15 cellular contexts compared by ENCODE assay signal in genomic region chr2:46548103-46548486, GRCh38. TPM values are rescaled to one million over a fixed set of nuclear protein-coding genes. Genes with fewer than 3 reads are reported as not detected.
DNase-seq lines count a peak whose midpoint lies in the region; ATAC-seq and TF ChIP-seq lines count a peak whose summit lies in the region.
"Had no signal": no experiment of that assay in that cellular context is flagged by ENCODE, and none has a peak within 500 bp of the region (broad histone marks: within the 10 kb centered on the region; RNA-seq: fewer than 3 reads in every experiment).

No MANE protein-coding gene starts in this region.

- TF ChIP-seq CTCF in mucosa of descending colon (IDR thresholded peaks at IDR 0.05) (no peak), testis (IDR thresholded peaks at IDR 0.05) (no peak), thyroid gland (IDR thresholded peaks at IDR 0.05) (no peak), GM13976 (IDR thresholded peaks at IDR 0.05; ENCODE audit: borderline replicate concordance, control extremely low read depth, extremely low read depth, insufficient read depth, missing control alignments) (no peak)

- peak overlapping the region; percentile 31 for H3K4me3 Mint-ChIP-seq in central memory CD8-positive, alpha-beta T cell
- H3K4me3 Mint-ChIP-seq: activated naive CD8-positive, alpha-beta T cell treated with anti-CD3 and anti-CD28 coated beads, Interleukin-2, amount 10 ng/mL, durations not matched to agents 7 days and 5 days; endodermal cell; nephron progenitor cell had no signal

- in situ Hi-C loops in GM13976 (cut with MboI; ENCODE audit: low sequenced_read_pairs, unreplicated experiment): no loop called here

- no peaks in the 10 kb centered on the region for H3K27me3 ChIP-seq in testis
- H3K27me3 ChIP-seq in thyroid gland: no peaks in the 10 kb centered on the region

- intact Hi-C loops in mucosa of descending colon (cut with DNase I, micrococcal nuclease): no loop called here
- intact Hi-C loops in testis (cut with DNase I; ENCODE audit: low total_unique reads): no loop called here
- intact Hi-C loops in thyroid gland (cut with DNase I): no loop called here

- ATAC-seq in central memory CD8-positive, alpha-beta T cell (replicated peaks; ENCODE audit: extremely low read depth, poor library complexity, severe bottlenecking): peak; percentile 12
- ATAC-seq in mucosa of descending colon: peak; percentile 24

- no peaks in the 10 kb centered on the region for H3K36me3 ChIP-seq in mucosa of descending colon (ENCODE audit: low read depth)
- H3K36me3 ChIP-seq in testis (ENCODE audit: low read depth, missing control alignments): no peaks in the 10 kb centered on the region
- H3K36me3 ChIP-seq in thyroid gland: no peaks in the 10 kb centered on the region

- 92 to 96% methylated on average over 2 of the region's 2 CpGs for WGBS in testis, 2 donors
- 82 to 94% methylated on average over 2 of the region's 2 CpGs for WGBS in thyroid gland, 2 donors

- TF ChIP-seq POLR2A in testis (IDR thresholded peaks at IDR 0.05) (no peak), thyroid gland (IDR thresholded peaks at IDR 0.05) (no peak)

- H3K4me3 ChIP-seq in mucosa of descending colon (no peak overlapping the region), testis (no peak overlapping the region), thyroid gland (replicated peaks in 1 of 3) (no peak overlapping the region)

- H3K4me1 ChIP-seq in mucosa of descending colon (ENCODE audit: low read depth) (peaks cover 15% of the 10 kb centered on the region), testis (peaks cover 9% of the 10 kb centered on the region), thyroid gland (peaks cover 11 to 24% of the 10 kb centered on the region in 2 donors)

- peaks cover 75% of the 10 kb centered on the region for H3K4me1 Mint-ChIP-seq in central memory CD8-positive, alpha-beta T cell

- no peaks in the 10 kb centered on the region for H3K27me3 Mint-ChIP-seq in central memory CD8-positive, alpha-beta T cell
- H3K27me3 Mint-ChIP-seq: activated naive CD8-positive, alpha-beta T cell treated with anti-CD3 and anti-CD28 coated beads, Interleukin-2, amount 10 ng/mL, durations not matched to agents 7 days and 5 days had no signal

- H3K36me3 Mint-ChIP-seq in central memory CD8-positive, alpha-beta T cell (ENCODE audit: insufficient read depth): peaks cover 16% of the 10 kb centered on the region

- H3K9me3 ChIP-seq in mucosa of descending colon (no peaks in the 10 kb centered on the region), testis (no peaks in the 10 kb centered on the region), thyroid gland (no peaks in the 10 kb centered on the region)

- H3K27ac Mint-ChIP-seq in central memory CD8-positive, alpha-beta T cell (ENCODE audit: low read depth): peak overlapping the region; percentile 19
- H3K27ac Mint-ChIP-seq: activated naive CD8-positive, alpha-beta T cell treated with anti-CD3 and anti-CD28 coated beads, Interleukin-2, amount 10 ng/mL, durations not matched to agents 7 days and 5 days; endodermal cell had no signal

- DNase-seq in LHCN-M2 (ENCODE audit: low read depth) (peak; percentile 65), mucosa of descending colon (peak in 1 of 3 donors; percentile 67), testis (peak; percentile 25), COLO668 (lab: John Stamatoyannopoulos, UW; ENCODE audit: unreplicated experiment) (no peak), thyroid gland (no peak), GM13976 (ENCODE audit: low spot score) (no peak), NCI-H526 treated with DMSO at 0.1 percent for 48 hours (lab: John Stamatoyannopoulos, UW) (no peak)
- no peak for DNase-seq in central memory CD8-positive, alpha-beta T cell (ENCODE audit: low spot score in 2 of 2)
- DNase-seq: activated CD4-positive, alpha-beta T cell treated with anti-CD3 and anti-CD28 coated beads, Interleukin-2, amount 50 U/mL, for 4 hours; activated naive CD8-positive, alpha-beta T cell treated with anti-CD3 and anti-CD28 coated beads, Interleukin-2, amount 10 ng/mL, durations not matched to agents 7 days and 5 days; DMS 273 treated with DMSO at 0.1 percent for 48 hours; nephron progenitor cell; SIG-M5; stimulated activated naive CD4-positive, alpha-beta T cell treated with Interleukin-2 at 50 U/mL for 16 hours had no signal

- H3K27ac ChIP-seq in testis: no peak overlapping the region
- no peak overlapping the region for H3K27ac ChIP-seq in thyroid gland

- no peaks in the 10 kb centered on the region for H3K9me3 Mint-ChIP-seq in central memory CD8-positive, alpha-beta T cell
- H3K9me3 Mint-ChIP-seq: activated naive CD8-positive, alpha-beta T cell treated with anti-CD3 and anti-CD28 coated beads, Interleukin-2, amount 10 ng/mL, durations not matched to agents 7 days and 5 days; endodermal cell; nephron progenitor cell had no signal

RNA-seq across cellular contexts. Expression of gene ATP6V1E2, which starts 5.7 kb away (rescaled TPM):
- total RNA-seq in LHCN-M2 (2014; rRNA removed) (2.6 and 3.4 TPM in 2 replicates), mucosa of descending colon (1 to 10 TPM; 1.4 to 6.4 (median 3.7) TPM), testis (10 to 100 TPM; 23.8 to 28.7 TPM), thyroid gland (10 to 100 TPM in 1 of 4 donors, 1 to 10 TPM in 3; 4.2 to 11.4 (median 6.7) TPM)
- polyA plus RNA-seq in LHCN-M2 (2012): 2.4 TPM
- 63.0 TPM for polyA plus RNA-seq in testis (ENCODE audit: insufficient read depth, low read depth, low replicate concordance)

RNA-seq across cellular contexts. Expression of gene RHOQ, which starts 5.8 kb away (rescaled TPM):
- total RNA-seq in LHCN-M2 (2014; rRNA removed) (28.9 and 41.3 TPM in 2 replicates), mucosa of descending colon (100 to 1,000 TPM in 1 of 3 donors, 10 to 100 TPM in 1, 1 to 10 TPM in 1; 9.6 to 103 (median 26.8) TPM), testis (10 to 100 TPM; 25.2 to 37.7 TPM), thyroid gland (100 to 1,000 TPM in 2 of 4 donors, 10 to 100 TPM in 2; 85.1 to 114 (median 103) TPM)
- 34.5 TPM for polyA plus RNA-seq in LHCN-M2 (2012)
- polyA plus RNA-seq in testis (ENCODE audit: insufficient read depth, low read depth, low replicate concordance): 28.6 TPM

Comparison
In these comparisons a context has a peak if more than half of its experiments do, and no peak if none do; other contexts are left out.
1. DNase-seq: peak in LHCN-M2 (single experiment) and testis (single experiment); none in central memory CD8-positive, alpha-beta T cell (0 of 2), COLO668 (single experiment), thyroid gland (0 of 2), GM13976 (single experiment) and NCI-H526 treated with DMSO at 0.1 percent for 48 hours (single experiment).